In the genomic region with DNA sequence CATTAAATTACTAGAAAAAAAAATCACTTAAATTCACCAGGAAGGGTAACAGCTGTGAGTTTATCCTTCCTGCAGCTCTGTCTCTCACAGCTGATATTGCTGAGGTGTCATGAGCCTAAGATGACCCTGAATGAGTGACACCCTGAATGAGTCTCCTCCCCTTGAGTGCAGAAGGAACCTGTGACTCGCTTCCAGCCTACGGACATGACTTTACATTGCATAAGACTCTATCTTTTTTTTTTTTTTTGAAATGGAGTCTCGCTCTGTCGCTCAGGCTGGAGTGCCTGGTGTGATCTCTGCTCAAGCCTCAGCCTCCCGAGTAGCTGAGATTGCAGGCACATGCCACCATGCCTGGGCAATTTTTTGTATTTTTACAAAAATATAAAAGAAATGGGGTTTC, we compare ENCODE assay signal across 16 cellular contexts. TPM values are rescaled to one million over a fixed set of nuclear protein-coding genes. Genes with fewer than 3 reads are reported as not detected.
DNase-seq lines count a peak whose midpoint lies in the region; ATAC-seq, FAIRE-seq and TF ChIP-seq lines count a peak whose summit lies in the region.
"Had no signal": no experiment of that assay in that cellular context is flagged by ENCODE, and none has a peak within 500 bp of the region (broad histone marks: within the 10 kb centered on the region; RNA-seq: fewer than 3 reads in every experiment).

No MANE protein-coding gene starts in this region.

- H3K4me3 ChIP-seq in BLaER1 (no peak overlapping the region), K562 (no peak overlapping the region)
- H3K4me3 ChIP-seq: upper lobe of left lung had no signal

- WGBS in K562 (ENCODE audit: insufficient coverage, low coverage, missing lambda C conversion rate): 15% methylated on average over 5 of the region's 5 CpGs

- H2AFZ ChIP-seq in K562 (ENCODE audit: low read depth, low read length): peak overlapping the region; percentile 9; the same call in 1 of the 2 replicates

- peaks cover 12% of the 10 kb centered on the region for H3K4me1 Mint-ChIP-seq in memory B cell
- H3K4me1 Mint-ChIP-seq: brain had no signal

- H3K4me1 ChIP-seq in BLaER1: peaks cover 41% of the 10 kb centered on the region
- H3K4me1 ChIP-seq in K562 (replicated peaks in 1 of 2; ENCODE audit: control insufficient read depth in 2 of 2, insufficient read depth in 2 of 2, low read length in 2 of 2): peaks cover 0 to 6% of the 10 kb centered on the region in 2 experiments; a peak in 2 of 5 replicates

- CTCF ChIA-PET in K562 (lab: Yijun Ruan, JAX; ENCODE audit: low intra/inter-chr PET ratio): interaction anchor here (0.6 kb wide), 1 partner anchor 766 kb away, joined by 6 read pairs; no protein-coding TSS in a partner anchor

- no peaks in the 10 kb centered on the region for H3K9me1 ChIP-seq in K562 (ENCODE audit: control insufficient read depth, insufficient read depth, low read length)

- in situ Hi-C loops in K562 (cut with MboI): no loop called here

- H4K20me1 ChIP-seq in BLaER1 (no peaks in the 10 kb centered on the region), K562 (replicated peaks; ENCODE audit: control insufficient read depth, insufficient read depth, low read length) (no peaks in the 10 kb centered on the region)

- no peak overlapping the region for H3K27ac Mint-ChIP-seq in memory B cell
- H3K27ac Mint-ChIP-seq: activated T-helper 1 cell treated with anti-CD3 and anti-CD28 coated beads, Interleukin-12 subunit alpha, Interleukin-12 subunit beta, Interleukin-2, Interleukin-4 antibody, amounts not matched to agents 30 ng/mL and 10 ng/mL and 1 ng/mL, durations not matched to agents 14 hours and 24 hours and 36 hours; brain had no signal

- TF ChIP-seq RAD21 in K562 (CRISPR knock-in tag; conservative IDR thresholded peaks at IDR 0.05 in 1 of 2, IDR thresholded peaks at IDR 0.05 in 1 of 2): no peak

- no peak overlapping the region for H3K4me3 Mint-ChIP-seq in memory B cell
- H3K4me3 Mint-ChIP-seq: activated T-helper 1 cell treated with anti-CD3 and anti-CD28 coated beads, Interleukin-12 subunit alpha, Interleukin-12 subunit beta, Interleukin-2, Interleukin-4 antibody, amounts not matched to agents 30 ng/mL and 10 ng/mL and 1 ng/mL, durations not matched to agents 14 hours and 24 hours and 36 hours; brain had no signal

- TF ChIP-seq EP300 in K562 (IDR thresholded peaks at IDR 0.05; ENCODE audit: low read length): no peak

- DNase-seq in K562 (ENCODE audit: extremely low read depth in 1 of 4, low spot score in 3 of 4): peak in 1 of 4 experiments; percentile 11
- no peak for DNase-seq in memory B cell (ENCODE audit: low spot score in 2 of 2)
- DNase-seq in NCI-H187 treated with DMSO at 0.1 percent for 48 hours (lab: John Stamatoyannopoulos, UW): no peak
- DNase-seq in NCI-H2081 (lab: John Stamatoyannopoulos, UW): no peak
- DNase-seq: activated CD4-positive, alpha-beta T cell treated with anti-CD3 and anti-CD28 coated beads for 1 hour; NCI-H345; PC-3; stimulated activated CD8-positive, alpha-beta memory T cell treated with anti-CD3 and anti-CD28 coated beads, Interleukin-4, amount 100 ng/mL, for 48 hours had no signal

- no peak overlapping the region for H3K27ac ChIP-seq in BLaER1
- no peak overlapping the region for H3K27ac ChIP-seq in K562 (ENCODE audit: extremely low read depth, low read depth, low read length)

- H3K9ac ChIP-seq in BLaER1 (no peak overlapping the region), K562 (ENCODE audit: insufficient read depth in 1 of 2, low read depth in 2 of 2, low read length in 2 of 2) (no peak overlapping the region)

- H3K27me3 ChIP-seq in BLaER1: 0 out of 2 replicates have a peak, but pooled peaks cover 3% of the 10 kb centered on the region
- peaks cover 0 to 8% of the 10 kb centered on the region in 2 experiments; a peak in 2 of 5 replicates for H3K27me3 ChIP-seq in K562 (ENCODE audit: control insufficient read depth in 2 of 2, insufficient read depth in 2 of 2, low read length in 2 of 2)
- H3K27me3 ChIP-seq: upper lobe of left lung had no signal

- H3K36me3 ChIP-seq in BLaER1 (no peaks in the 10 kb centered on the region), K562 (ENCODE audit: control insufficient read depth, insufficient read depth, low read length) (no peaks in the 10 kb centered on the region)
- H3K36me3 ChIP-seq: upper lobe of left lung had no signal

- POLR2A ChIA-PET in K562 (lab: Yijun Ruan, JAX): no interaction called here

- no peak for TF ChIP-seq CTCF in K562 (IDR thresholded peaks at IDR 0.05 in 2 of 3, conservative IDR thresholded peaks at IDR 0.05 in 1 of 3; ENCODE audit: insufficient read depth in 2 of 3, low read depth in 1 of 3, low read length in 3 of 3)

- BruUV-seq in K562 (replicated peaks; lab: Mats Ljungman, UMichigan): no TSS peak

- no peaks in the 10 kb centered on the region for H3K36me3 Mint-ChIP-seq in memory B cell
- H3K36me3 Mint-ChIP-seq: brain had no signal

- no peak for FAIRE-seq in K562 (lab: Jason Lieb, UNC)
- FAIRE-seq: islet of Langerhans had no signal

- intact Hi-C loops in K562 (cut with micrococcal nuclease): no loop called here

- no peaks in the 10 kb centered on the region for H3K9me3 Mint-ChIP-seq in memory B cell
- H3K9me3 Mint-ChIP-seq: activated T-helper 1 cell treated with anti-CD3 and anti-CD28 coated beads, Interleukin-12 subunit alpha, Interleukin-12 subunit beta, Interleukin-2, Interleukin-4 antibody, amounts not matched to agents 30 ng/mL and 10 ng/mL and 1 ng/mL, durations not matched to agents 14 hours and 24 hours and 36 hours had no signal

- H3K4me2 ChIP-seq in BLaER1 (peak overlapping the region; percentile 35; the same call in 1 of the 2 replicates), K562 (ENCODE audit: insufficient read depth, low read length) (no peak overlapping the region)

- TF ChIP-seq POLR2A in K562 (conservative IDR thresholded peaks at IDR 0.05): no peak

- no peaks in the 10 kb centered on the region for H3K79me2 ChIP-seq in K562 (ENCODE audit: control insufficient read depth, insufficient read depth, low read length)

- H3K27me3 Mint-ChIP-seq in memory B cell: peaks cover 2% of the 10 kb centered on the region
- H3K27me3 Mint-ChIP-seq: brain had no signal

- H3K9me3 ChIP-seq in BLaER1: no peaks in the 10 kb centered on the region
- H3K9me3 ChIP-seq in K562 (replicated peaks; ENCODE audit: control insufficient read depth, insufficient read depth, low read depth, low read length): no peaks in the 10 kb centered on the region
- H3K9me3 ChIP-seq: upper lobe of left lung had no signal

- ATAC-seq in GM18867 (IDR thresholded peaks at IDR 0.05; ENCODE audit: unreplicated experiment): peak; percentile 5
- peak; percentile 60 for ATAC-seq in K562
- peak; percentile 18 for ATAC-seq in memory B cell (ENCODE audit: low read depth)
- no peak for ATAC-seq in HG03342 (IDR thresholded peaks at IDR 0.05; ENCODE audit: unreplicated experiment)
- ATAC-seq: PC-3 had no signal

TF ChIP-seq in K562, 482 proteins besides CTCF, POLR2A, EP300 and RAD21 (continues in another document):
- TF ChIP-seq PURB (CRISPR knock-in tag; IDR thresholded peaks at IDR 0.05; ENCODE audit: low read depth) (no peak), SUPT5H (IDR thresholded peaks at IDR 0.05) (no peak), SRSF7 (optimal IDR thresholded peaks at IDR 0.05; ENCODE audit: low read depth, low read length) (no peak), NFXL1 (CRISPR knock-in tag; IDR thresholded peaks at IDR 0.05) (no peak), NR2C2 (CRISPR knock-in tag; IDR thresholded peaks at IDR 0.05) (no peak), NR2C2 (tag; IDR thresholded peaks at IDR 0.05) (peak; percentile 63; the same call in 1 of the 2 replicates), HDAC1 (IDR thresholded peaks at IDR 0.05) (no peak), ZNF384 (IDR thresholded peaks at IDR 0.05; ENCODE audit: low read depth, low read length) (peak; percentile 61), PTTG1 (tag; IDR thresholded peaks at IDR 0.05; ENCODE audit: low read depth) (no peak), PYGO2 (tag; IDR thresholded peaks at IDR 0.05) (no peak), ZNF143 (CRISPR knock-in tag; IDR thresholded peaks at IDR 0.05) (no peak)
- TF ChIP-seq, protein P1, sequence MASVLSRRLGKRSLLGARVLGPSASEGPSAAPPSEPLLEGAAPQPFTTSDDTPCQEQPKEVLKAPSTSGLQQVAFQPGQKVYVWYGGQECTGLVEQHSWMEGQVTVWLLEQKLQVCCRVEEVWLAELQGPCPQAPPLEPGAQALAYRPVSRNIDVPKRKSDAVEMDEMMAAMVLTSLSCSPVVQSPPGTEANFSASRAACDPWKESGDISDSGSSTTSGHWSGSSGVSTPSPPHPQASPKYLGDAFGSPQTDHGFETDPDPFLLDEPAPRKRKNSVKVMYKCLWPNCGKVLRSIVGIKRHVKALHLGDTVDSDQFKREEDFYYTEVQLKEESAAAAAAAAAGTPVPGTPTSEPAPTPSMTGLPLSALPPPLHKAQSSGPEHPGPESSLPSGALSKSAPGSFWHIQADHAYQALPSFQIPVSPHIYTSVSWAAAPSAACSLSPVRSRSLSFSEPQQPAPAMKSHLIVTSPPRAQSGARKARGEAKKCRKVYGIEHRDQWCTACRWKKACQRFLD (CRISPR knock-in tag; IDR thresholded peaks at IDR 0.05): no peak

RNA-seq across cellular contexts. Expression of a gene that starts 14.1 kb away (rescaled TPM):
- total RNA-seq in K562 (2011; cell fraction: chromatin; rRNA removed; ENCODE audit: low replicate concordance): not detected in 2 replicates
- not detected in 2 replicates for total RNA-seq in K562 (2011; cell fraction: nucleolus; rRNA removed)
- not detected in 2 replicates for total RNA-seq in K562 (2011; cell fraction: nucleoplasm; rRNA removed)
- total RNA-seq in K562 (2014; rRNA removed) (not detected in 2 replicates), K562 (2014; rRNA removed; fragmentation: Illumina TruSeq; extraction: Trizol) (not detected in 2 replicates), K562 (2015; rRNA removed; fragmentation: Illumina TruSeq; extraction: Trizol) (not detected in 2 replicates), K562 (2021) (not detected in 2 replicates)
- polyA plus RNA-seq in K562 (2011; rRNA removed) (not detected in 2 replicates), K562 (2014; fragmentation: Illumina TruSeq; extraction: Trizol) (not detected in 2 replicates), K562 (2014; fragmentation: Nextera tagmentation; extraction: Ambion mirVana) (under 1 TPM in 1 of 2 experiments, not detected in 1; 0.06 TPM), K562 (2014; rRNA removed) (not detected in 2 replicates)
- 0.22 TPM in 1 of 2 replicates, not detected in the other for polyA plus RNA-seq in K562 (2011; cell fraction: cytosol; rRNA removed)
- not detected in 2 replicates for polyA plus RNA-seq in K562 (2011; cell fraction: nucleus; rRNA removed)
- polyA plus RNA-seq in K562 (2012): not detected in 2 replicates
- polyA minus RNA-seq in K562 (2011; rRNA and poly(A)+ RNA removed): not detected in 2 replicates
- not detected in 2 replicates for polyA minus RNA-seq in K562 (2011; cell fraction: cytosol; rRNA and poly(A)+ RNA removed)
- polyA minus RNA-seq in K562 (2011; cell fraction: nucleus; rRNA and poly(A)+ RNA removed): not detected in 2 replicates
- total RNA-seq: activated T-helper 1 cell treated with anti-CD3 and anti-CD28 coated beads, Interleukin-12 subunit alpha, Interleukin-12 subunit beta, Interleukin-2, Interleukin-4 antibody, amounts not matched to agents 30 ng/mL and 10 ng/mL and 1 ng/mL, durations not matched to agents 14 hours and 24 hours and 36 hours; Daoy had no signal
